1 cellular context compared by ENCODE assay signal in the genomic region with DNA sequence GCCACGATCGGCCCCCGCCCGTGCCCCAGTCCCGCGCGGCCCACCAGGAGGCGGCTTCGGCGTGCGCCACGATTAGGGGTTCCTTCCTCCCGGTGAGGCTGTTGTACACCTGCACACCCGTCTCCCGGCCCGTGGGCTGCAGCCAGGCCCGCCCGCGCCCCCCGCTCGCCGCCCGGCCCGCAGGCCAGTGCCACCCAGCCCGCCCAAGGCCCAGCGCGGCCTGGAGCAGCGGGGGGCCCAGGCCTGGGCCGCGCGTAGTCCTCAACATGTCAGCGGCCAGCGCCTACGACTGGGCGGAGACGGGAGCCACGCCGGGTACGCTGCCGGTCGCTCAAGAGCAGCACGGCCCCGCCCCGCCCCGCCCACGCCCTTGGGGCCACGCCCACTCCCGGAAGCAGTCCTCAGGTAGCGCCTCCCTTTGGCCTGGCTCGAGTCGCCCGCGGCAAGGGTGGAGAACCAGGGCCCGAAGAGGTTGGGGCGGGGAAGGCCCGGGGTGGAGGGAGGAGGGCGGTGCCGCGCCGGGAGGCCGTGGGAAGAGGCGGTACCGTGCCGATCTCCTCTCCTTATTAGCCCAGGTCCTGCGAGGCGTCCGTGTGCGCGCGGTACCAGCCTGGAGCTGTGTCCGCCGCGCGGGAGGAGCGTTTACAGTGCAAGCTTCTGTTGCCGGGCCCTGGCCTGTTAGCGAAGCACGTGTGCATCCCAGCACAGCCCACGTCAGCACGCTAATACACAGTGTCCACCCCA.
A peak's percentile ranks its signal among the peaks of the same experiment; 100 is the strongest.
TF ChIP-seq lines count a peak whose summit lies in the region.

A gene with protein sequence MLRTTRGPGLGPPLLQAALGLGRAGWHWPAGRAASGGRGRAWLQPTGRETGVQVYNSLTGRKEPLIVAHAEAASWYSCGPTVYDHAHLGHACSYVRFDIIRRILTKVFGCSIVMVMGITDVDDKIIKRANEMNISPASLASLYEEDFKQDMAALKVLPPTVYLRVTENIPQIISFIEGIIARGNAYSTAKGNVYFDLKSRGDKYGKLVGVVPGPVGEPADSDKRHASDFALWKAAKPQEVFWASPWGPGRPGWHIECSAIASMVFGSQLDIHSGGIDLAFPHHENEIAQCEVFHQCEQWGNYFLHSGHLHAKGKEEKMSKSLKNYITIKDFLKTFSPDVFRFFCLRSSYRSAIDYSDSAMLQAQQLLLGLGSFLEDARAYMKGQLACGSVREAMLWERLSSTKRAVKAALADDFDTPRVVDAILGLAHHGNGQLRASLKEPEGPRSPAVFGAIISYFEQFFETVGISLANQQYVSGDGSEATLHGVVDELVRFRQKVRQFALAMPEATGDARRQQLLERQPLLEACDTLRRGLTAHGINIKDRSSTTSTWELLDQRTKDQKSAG (minus strand): TSS at position 291 of the 744 bp plus-strand sequence. CDS start 23 bp downstream, at position 268.

TF ChIP-seq in K562, 482 proteins besides CTCF, POLR2A, EP300 and RAD21 (continued from another document and continues in another):
- TF ChIP-seq, protein P1, sequence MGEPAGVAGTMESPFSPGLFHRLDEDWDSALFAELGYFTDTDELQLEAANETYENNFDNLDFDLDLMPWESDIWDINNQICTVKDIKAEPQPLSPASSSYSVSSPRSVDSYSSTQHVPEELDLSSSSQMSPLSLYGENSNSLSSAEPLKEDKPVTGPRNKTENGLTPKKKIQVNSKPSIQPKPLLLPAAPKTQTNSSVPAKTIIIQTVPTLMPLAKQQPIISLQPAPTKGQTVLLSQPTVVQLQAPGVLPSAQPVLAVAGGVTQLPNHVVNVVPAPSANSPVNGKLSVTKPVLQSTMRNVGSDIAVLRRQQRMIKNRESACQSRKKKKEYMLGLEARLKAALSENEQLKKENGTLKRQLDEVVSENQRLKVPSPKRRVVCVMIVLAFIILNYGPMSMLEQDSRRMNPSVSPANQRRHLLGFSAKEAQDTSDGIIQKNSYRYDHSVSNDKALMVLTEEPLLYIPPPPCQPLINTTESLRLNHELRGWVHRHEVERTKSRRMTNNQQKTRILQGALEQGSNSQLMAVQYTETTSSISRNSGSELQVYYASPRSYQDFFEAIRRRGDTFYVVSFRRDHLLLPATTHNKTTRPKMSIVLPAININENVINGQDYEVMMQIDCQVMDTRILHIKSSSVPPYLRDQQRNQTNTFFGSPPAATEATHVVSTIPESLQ (CRISPR knock-in tag; IDR thresholded peaks at IDR 0.05), result no peak
- TF ChIP-seq RBM25 (IDR thresholded peaks at IDR 0.05; ENCODE audit: low read depth, low read length, severe bottlenecking), result peak; percentile 33
- TF ChIP-seq, protein P2, sequence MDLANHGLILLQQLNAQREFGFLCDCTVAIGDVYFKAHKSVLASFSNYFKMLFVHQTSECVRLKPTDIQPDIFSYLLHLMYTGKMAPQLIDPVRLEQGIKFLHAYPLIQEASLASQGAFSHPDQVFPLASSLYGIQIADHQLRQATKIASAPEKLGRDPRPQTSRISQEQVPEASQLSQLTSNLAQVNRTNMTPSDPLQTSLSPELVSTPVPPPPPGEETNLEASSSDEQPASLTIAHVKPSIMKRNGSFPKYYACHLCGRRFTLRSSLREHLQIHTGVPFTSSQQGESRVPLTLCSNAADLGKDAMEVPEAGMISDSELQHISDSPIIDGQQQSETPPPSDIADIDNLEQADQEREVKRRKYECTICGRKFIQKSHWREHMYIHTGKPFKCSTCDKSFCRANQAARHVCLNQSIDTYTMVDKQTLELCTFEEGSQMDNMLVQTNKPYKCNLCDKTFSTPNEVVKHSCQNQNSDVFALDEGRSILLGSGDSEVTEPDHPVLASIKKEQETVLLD (IDR thresholded peaks at IDR 0.05), result no peak
- TF ChIP-seq KDM5B (IDR thresholded peaks at IDR 0.05; ENCODE audit: insufficient replicate concordance, low read depth, low read length), result peak; percentile 69
- TF ChIP-seq, protein P3, sequence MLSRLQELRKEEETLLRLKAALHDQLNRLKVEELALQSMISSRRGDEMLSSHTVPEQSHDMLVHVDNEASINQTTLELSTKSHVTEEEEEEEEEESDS (CRISPR knock-in tag; IDR thresholded peaks at IDR 0.05), result no peak
- TF ChIP-seq TAF1 (IDR thresholded peaks at IDR 0.05; ENCODE audit: control insufficient read depth, extremely low read depth, insufficient read depth, low read length, severe bottlenecking), result peak; percentile 67
- no peak for TF ChIP-seq HNRNPL (IDR thresholded peaks at IDR 0.05; ENCODE audit: low read depth, low read length)
- peak; percentile 37; the same call in 1 of the 2 replicates for TF ChIP-seq CREM (IDR thresholded peaks at IDR 0.05; ENCODE audit: low read depth)
- no peak for TF ChIP-seq ZNF408 (CRISPR knock-in tag; IDR thresholded peaks at IDR 0.05; ENCODE audit: low read depth)
- no peak for TF ChIP-seq ZNF780A (CRISPR knock-in tag; IDR thresholded peaks at IDR 0.05)
- TF ChIP-seq ZNF699 (CRISPR knock-in tag; IDR thresholded peaks at IDR 0.05; ENCODE audit: insufficient replicate concordance), result no peak
- TF ChIP-seq CBX5 (IDR thresholded peaks at IDR 0.05; ENCODE audit: borderline replicate concordance, low read depth), result 0 out of 2 replicates have a peak, but pooled peaks have one; percentile 3
- TF ChIP-seq, protein P4, sequence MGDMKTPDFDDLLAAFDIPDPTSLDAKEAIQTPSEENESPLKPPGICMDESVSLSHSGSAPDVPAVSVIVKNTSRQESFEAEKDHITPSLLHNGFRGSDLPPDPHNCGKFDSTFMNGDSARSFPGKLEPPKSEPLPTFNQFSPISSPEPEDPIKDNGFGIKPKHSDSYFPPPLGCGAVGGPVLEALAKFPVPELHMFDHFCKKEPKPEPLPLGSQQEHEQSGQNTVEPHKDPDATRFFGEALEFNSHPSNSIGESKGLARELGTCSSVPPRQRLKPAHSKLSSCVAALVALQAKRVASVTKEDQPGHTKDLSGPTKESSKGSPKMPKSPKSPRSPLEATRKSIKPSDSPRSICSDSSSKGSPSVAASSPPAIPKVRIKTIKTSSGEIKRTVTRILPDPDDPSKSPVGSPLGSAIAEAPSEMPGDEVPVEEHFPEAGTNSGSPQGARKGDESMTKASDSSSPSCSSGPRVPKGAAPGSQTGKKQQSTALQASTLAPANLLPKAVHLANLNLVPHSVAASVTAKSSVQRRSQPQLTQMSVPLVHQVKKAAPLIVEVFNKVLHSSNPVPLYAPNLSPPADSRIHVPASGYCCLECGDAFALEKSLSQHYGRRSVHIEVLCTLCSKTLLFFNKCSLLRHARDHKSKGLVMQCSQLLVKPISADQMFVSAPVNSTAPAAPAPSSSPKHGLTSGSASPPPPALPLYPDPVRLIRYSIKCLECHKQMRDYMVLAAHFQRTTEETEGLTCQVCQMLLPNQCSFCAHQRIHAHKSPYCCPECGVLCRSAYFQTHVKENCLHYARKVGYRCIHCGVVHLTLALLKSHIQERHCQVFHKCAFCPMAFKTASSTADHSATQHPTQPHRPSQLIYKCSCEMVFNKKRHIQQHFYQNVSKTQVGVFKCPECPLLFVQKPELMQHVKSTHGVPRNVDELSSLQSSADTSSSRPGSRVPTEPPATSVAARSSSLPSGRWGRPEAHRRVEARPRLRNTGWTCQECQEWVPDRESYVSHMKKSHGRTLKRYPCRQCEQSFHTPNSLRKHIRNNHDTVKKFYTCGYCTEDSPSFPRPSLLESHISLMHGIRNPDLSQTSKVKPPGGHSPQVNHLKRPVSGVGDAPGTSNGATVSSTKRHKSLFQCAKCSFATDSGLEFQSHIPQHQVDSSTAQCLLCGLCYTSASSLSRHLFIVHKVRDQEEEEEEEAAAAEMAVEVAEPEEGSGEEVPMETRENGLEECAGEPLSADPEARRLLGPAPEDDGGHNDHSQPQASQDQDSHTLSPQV (IDR thresholded peaks at IDR 0.05), result no peak
- no peak for TF ChIP-seq KAT8 (IDR thresholded peaks at IDR 0.05; ENCODE audit: low read depth)
- peak; percentile 66 for TF ChIP-seq TBP (optimal IDR thresholded peaks at IDR 0.05; ENCODE audit: low read depth, low read length)
- peak; percentile 49; the same call in 1 of the 2 replicates for TF ChIP-seq POLR2AphosphoS5 (IDR thresholded peaks at IDR 0.05; ENCODE audit: control insufficient read depth, insufficient read depth, low read depth, low read length)
- no peak for TF ChIP-seq BRCA1 (IDR thresholded peaks at IDR 0.05)
- no peak for TF ChIP-seq BRCA1 (CRISPR knock-in tag; IDR thresholded peaks at IDR 0.05)
- TF ChIP-seq, protein P5, sequence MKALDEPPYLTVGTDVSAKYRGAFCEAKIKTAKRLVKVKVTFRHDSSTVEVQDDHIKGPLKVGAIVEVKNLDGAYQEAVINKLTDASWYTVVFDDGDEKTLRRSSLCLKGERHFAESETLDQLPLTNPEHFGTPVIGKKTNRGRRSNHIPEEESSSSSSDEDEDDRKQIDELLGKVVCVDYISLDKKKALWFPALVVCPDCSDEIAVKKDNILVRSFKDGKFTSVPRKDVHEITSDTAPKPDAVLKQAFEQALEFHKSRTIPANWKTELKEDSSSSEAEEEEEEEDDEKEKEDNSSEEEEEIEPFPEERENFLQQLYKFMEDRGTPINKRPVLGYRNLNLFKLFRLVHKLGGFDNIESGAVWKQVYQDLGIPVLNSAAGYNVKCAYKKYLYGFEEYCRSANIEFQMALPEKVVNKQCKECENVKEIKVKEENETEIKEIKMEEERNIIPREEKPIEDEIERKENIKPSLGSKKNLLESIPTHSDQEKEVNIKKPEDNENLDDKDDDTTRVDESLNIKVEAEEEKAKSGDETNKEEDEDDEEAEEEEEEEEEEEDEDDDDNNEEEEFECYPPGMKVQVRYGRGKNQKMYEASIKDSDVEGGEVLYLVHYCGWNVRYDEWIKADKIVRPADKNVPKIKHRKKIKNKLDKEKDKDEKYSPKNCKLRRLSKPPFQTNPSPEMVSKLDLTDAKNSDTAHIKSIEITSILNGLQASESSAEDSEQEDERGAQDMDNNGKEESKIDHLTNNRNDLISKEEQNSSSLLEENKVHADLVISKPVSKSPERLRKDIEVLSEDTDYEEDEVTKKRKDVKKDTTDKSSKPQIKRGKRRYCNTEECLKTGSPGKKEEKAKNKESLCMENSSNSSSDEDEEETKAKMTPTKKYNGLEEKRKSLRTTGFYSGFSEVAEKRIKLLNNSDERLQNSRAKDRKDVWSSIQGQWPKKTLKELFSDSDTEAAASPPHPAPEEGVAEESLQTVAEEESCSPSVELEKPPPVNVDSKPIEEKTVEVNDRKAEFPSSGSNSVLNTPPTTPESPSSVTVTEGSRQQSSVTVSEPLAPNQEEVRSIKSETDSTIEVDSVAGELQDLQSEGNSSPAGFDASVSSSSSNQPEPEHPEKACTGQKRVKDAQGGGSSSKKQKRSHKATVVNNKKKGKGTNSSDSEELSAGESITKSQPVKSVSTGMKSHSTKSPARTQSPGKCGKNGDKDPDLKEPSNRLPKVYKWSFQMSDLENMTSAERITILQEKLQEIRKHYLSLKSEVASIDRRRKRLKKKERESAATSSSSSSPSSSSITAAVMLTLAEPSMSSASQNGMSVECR (CRISPR knock-in tag; IDR thresholded peaks at IDR 0.05), result peak; percentile 14; the same call in 1 of the 2 replicates
- TF ChIP-seq TCF7 (IDR thresholded peaks at IDR 0.05; ENCODE audit: borderline replicate concordance), result no peak
- TF ChIP-seq, protein P6, sequence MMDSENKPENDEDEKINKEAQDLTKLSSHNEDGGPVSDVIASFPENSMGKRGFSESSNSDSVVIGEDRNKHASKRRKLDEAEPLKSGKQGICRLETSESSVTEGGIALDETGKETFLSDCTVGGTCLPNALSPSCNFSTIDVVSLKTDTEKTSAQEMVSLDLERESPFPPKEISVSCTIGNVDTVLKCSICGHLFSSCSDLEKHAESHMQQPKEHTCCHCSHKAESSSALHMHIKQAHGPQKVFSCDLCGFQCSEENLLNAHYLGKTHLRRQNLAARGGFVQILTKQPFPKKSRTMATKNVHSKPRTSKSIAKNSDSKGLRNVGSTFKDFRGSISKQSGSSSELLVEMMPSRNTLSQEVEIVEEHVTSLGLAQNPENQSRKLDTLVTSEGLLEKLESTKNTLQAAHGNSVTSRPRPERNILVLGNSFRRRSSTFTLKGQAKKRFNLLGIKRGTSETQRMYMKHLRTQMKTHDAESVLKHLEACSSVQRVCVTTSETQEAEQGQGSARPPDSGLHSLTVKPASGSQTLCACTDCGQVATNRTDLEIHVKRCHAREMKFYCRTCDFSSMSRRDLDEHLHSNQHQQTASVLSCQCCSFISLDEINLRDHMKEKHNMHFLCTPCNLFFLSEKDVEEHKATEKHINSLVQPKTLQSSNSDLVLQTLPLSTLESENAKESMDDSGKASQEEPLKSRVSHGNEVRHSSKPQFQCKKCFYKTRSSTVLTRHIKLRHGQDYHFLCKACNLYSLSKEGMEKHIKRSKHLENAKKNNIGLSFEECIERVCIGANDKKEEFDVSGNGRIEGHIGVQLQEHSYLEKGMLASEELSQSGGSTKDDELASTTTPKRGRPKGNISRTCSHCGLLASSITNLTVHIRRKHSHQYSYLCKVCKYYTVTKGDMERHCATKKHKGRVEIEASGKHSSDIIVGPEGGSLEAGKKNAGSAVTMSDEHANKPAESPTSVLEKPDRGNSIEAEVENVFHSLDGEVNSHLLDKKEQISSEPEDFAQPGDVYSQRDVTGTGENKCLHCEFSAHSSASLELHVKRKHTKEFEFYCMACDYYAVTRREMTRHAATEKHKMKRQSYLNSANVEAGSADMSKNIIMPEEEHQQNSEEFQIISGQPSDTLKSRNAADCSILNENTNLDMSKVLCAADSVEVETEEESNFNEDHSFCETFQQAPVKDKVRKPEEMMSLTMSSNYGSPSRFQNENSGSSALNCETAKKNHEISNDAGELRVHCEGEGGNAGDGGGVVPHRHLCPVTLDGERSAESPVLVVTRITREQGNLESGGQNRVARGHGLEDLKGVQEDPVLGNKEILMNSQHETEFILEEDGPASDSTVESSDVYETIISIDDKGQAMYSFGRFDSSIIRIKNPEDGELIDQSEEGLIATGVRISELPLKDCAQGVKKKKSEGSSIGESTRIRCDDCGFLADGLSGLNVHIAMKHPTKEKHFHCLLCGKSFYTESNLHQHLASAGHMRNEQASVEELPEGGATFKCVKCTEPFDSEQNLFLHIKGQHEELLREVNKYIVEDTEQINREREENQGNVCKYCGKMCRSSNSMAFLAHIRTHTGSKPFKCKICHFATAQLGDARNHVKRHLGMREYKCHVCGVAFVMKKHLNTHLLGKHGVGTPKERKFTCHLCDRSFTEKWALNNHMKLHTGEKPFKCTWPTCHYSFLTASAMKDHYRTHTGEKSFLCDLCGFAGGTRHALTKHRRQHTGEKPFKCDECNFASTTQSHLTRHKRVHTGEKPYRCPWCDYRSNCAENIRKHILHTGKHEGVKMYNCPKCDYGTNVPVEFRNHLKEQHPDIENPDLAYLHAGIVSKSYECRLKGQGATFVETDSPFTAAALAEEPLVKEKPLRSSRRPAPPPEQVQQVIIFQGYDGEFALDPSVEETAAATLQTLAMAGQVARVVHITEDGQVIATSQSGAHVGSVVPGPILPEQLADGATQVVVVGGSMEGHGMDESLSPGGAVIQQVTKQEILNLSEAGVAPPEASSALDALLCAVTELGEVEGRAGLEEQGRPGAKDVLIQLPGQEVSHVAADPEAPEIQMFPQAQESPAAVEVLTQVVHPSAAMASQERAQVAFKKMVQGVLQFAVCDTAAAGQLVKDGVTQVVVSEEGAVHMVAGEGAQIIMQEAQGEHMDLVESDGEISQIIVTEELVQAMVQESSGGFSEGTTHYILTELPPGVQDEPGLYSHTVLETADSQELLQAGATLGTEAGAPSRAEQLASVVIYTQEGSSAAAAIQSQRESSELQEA (IDR thresholded peaks at IDR 0.05; ENCODE audit: low read depth), result no peak
- TF ChIP-seq, protein P7, sequence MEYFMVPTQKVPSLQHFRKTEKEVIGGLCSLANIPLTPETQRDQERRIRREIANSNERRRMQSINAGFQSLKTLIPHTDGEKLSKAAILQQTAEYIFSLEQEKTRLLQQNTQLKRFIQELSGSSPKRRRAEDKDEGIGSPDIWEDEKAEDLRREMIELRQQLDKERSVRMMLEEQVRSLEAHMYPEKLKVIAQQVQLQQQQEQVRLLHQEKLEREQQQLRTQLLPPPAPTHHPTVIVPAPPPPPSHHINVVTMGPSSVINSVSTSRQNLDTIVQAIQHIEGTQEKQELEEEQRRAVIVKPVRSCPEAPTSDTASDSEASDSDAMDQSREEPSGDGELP (CRISPR knock-in tag; IDR thresholded peaks at IDR 0.05; ENCODE audit: borderline replicate concordance), result peak; percentile 54; the same call in 1 of the 2 replicates
